Comparison of ENCODE assay signal across 8 cellular contexts in genomic region chr3:66469220-66469640, GRCh38. TPM values are rescaled to one million over a fixed set of nuclear protein-coding genes. Genes with fewer than 3 reads are reported as not detected.
DNase-seq lines count a peak whose midpoint lies in the region; ATAC-seq and TF ChIP-seq lines count a peak whose summit lies in the region.

No MANE protein-coding gene starts in this region.

- peaks cover 20% of the 10 kb centered on the region for H3K36me3 Mint-ChIP-seq in activated CD4-positive, alpha-beta memory T cell treated with anti-CD3 and anti-CD28 coated beads, Interleukin-2, amount 10 ng/mL, durations not matched to agents 7 days and 5 days (ENCODE audit: low read depth)

- dilution Hi-C loops in mammary epithelial cell (cut with HindIII; ENCODE audit: low sequenced_read_pairs) = no loop called here

- no TSS peak for BruUV-seq in mammary epithelial cell (replicated peaks; lab: Mats Ljungman, UMichigan)

- H3K4me1 ChIP-seq in mammary epithelial cell (ENCODE audit: insufficient read depth, low read length) = peaks cover 24% of the 10 kb centered on the region

- peaks cover 4% of the 10 kb centered on the region for H3K79me2 ChIP-seq in mammary epithelial cell (ENCODE audit: insufficient read depth, low read length)

- 93% methylated on average over 4 of the region's 4 CpGs for WGBS in mammary epithelial cell (ENCODE audit: low coverage, missing lambda C conversion rate)

- H3K4me1 Mint-ChIP-seq in activated CD4-positive, alpha-beta memory T cell treated with anti-CD3 and anti-CD28 coated beads, Interleukin-2, amount 10 ng/mL, durations not matched to agents 7 days and 5 days = peaks cover 73% of the 10 kb centered on the region

- peak overlapping the region; percentile 18 for H3K4me3 Mint-ChIP-seq in activated CD4-positive, alpha-beta memory T cell treated with anti-CD3 and anti-CD28 coated beads, Interleukin-2, amount 10 ng/mL, durations not matched to agents 7 days and 5 days

- DNase-seq in ELR (ENCODE audit: low read depth) (peak; percentile 25), NCI-H774 (lab: John Stamatoyannopoulos, UW) (no peak), epidermal melanocyte (ENCODE audit: insufficient read length, low spot score) (no peak), HuH-7.5 (ENCODE audit: low spot score) (no peak), mammary epithelial cell (no peak)
- no peak for DNase-seq in activated CD4-positive, alpha-beta memory T cell treated with anti-CD3 and anti-CD28 coated beads, Interleukin-2, amount 10 ng/mL, durations not matched to agents 7 days and 5 days

- intact Hi-C loops in mammary epithelial cell (cut with micrococcal nuclease) = no loop called here

- in situ Hi-C loops in mammary epithelial cell (cut with MboI; ENCODE audit: low sequenced_read_pairs in 2 of 2) = no loop called here

- no peaks in the 10 kb centered on the region for H3K9me3 ChIP-seq in mammary epithelial cell (replicated peaks; ENCODE audit: insufficient read depth, low read length)

- H3K9ac ChIP-seq in mammary epithelial cell (ENCODE audit: insufficient read depth, low read length) = no peak overlapping the region

- TF ChIP-seq CTCF in mammary epithelial cell (conservative IDR thresholded peaks at IDR 0.05 in 1 of 2, IDR thresholded peaks at IDR 0.05 in 1 of 2; ENCODE audit: extremely low read depth in 1 of 2, insufficient read depth in 1 of 2, low read depth in 1 of 2, low read length in 2 of 2) = no peak

- no peak overlapping the region for H3K27ac ChIP-seq in mammary epithelial cell (ENCODE audit: insufficient read depth, low read depth, low read length)

- peaks cover 2% of the 10 kb centered on the region for H3K9me3 Mint-ChIP-seq in activated CD4-positive, alpha-beta memory T cell treated with anti-CD3 and anti-CD28 coated beads, Interleukin-2, amount 10 ng/mL, durations not matched to agents 7 days and 5 days

- no peak overlapping the region for H3K4me2 ChIP-seq in mammary epithelial cell (ENCODE audit: insufficient read depth, low read depth, low read length)

- CTCF ChIA-PET in activated CD4-positive, alpha-beta memory T cell treated with anti-CD3 and anti-CD28 coated beads, Interleukin-2, amount 10 ng/mL, durations not matched to agents 7 days and 5 days (lab: Charles Lee) = interaction anchor here (0.7 to 3.1 kb wide), 6 partner anchors 12 to 91 kb away, joined by 3 to 12 read pairs (median 6); no protein-coding TSS in a partner anchor
- CTCF ChIA-PET in mammary epithelial cell (lab: Charles Lee; ENCODE audit: low non-redundant PET) = no interaction called here

- POLR2A ChIA-PET in activated CD4-positive, alpha-beta memory T cell treated with anti-CD3 and anti-CD28 coated beads, Interleukin-2, amount 10 ng/mL, durations not matched to agents 7 days and 5 days (lab: Charles Lee) = interaction anchor here (0.7 to 4.8 kb wide), 13 partner anchors 9 to 1186 kb away, joined by 3 to 41 read pairs (median 5); partner anchors contain the start of genes LRIG1 and SLC25A26

- no peaks in the 10 kb centered on the region for H3K27me3 Mint-ChIP-seq in activated CD4-positive, alpha-beta memory T cell treated with anti-CD3 and anti-CD28 coated beads, Interleukin-2, amount 10 ng/mL, durations not matched to agents 7 days and 5 days

- no peaks in the 10 kb centered on the region for H3K36me3 ChIP-seq in mammary epithelial cell (ENCODE audit: insufficient read depth, low read length)

- H3K27me3 ChIP-seq in mammary epithelial cell (ENCODE audit: insufficient read depth, low read length) = no peaks in the 10 kb centered on the region

- H3K27ac Mint-ChIP-seq in activated CD4-positive, alpha-beta memory T cell treated with anti-CD3 and anti-CD28 coated beads, Interleukin-2, amount 10 ng/mL, durations not matched to agents 7 days and 5 days = peak overlapping the region; percentile 65

- ATAC-seq in GM19372 (IDR thresholded peaks at IDR 0.05; ENCODE audit: low read depth, unreplicated experiment) (peak; percentile 49), HG03025 (IDR thresholded peaks at IDR 0.05; ENCODE audit: low FRiP score, unreplicated experiment) (peak; percentile 80)

- H4K20me1 ChIP-seq in mammary epithelial cell (ENCODE audit: insufficient read depth, low read length) = no peaks in the 10 kb centered on the region

- no peak overlapping the region for H2AFZ ChIP-seq in mammary epithelial cell (ENCODE audit: low read depth, low read length)

- H3K4me3 ChIP-seq in mammary epithelial cell (replicated peaks in 1 of 3; ENCODE audit: insufficient read depth in 1 of 3, low read depth in 2 of 3, low read length in 3 of 3) = no peak overlapping the region

RNA-seq across cellular contexts. Expression of gene LRIG1, which starts 31.6 kb away (rescaled TPM):
- 10 to 100 TPM; 43.0 to 43.7 TPM for total RNA-seq in activated CD4-positive, alpha-beta memory T cell treated with anti-CD3 and anti-CD28 coated beads, Interleukin-2, amount 10 ng/mL, durations not matched to agents 7 days and 5 days
- 10 to 100 TPM; 11.7 to 15.3 TPM for total RNA-seq in mammary epithelial cell
- 10.4 TPM for polyA plus RNA-seq in mammary epithelial cell
- 82.8 TPM for polyA minus RNA-seq in mammary epithelial cell
